ENCODE assay signal across 2 cellular contexts in the genomic region with DNA sequence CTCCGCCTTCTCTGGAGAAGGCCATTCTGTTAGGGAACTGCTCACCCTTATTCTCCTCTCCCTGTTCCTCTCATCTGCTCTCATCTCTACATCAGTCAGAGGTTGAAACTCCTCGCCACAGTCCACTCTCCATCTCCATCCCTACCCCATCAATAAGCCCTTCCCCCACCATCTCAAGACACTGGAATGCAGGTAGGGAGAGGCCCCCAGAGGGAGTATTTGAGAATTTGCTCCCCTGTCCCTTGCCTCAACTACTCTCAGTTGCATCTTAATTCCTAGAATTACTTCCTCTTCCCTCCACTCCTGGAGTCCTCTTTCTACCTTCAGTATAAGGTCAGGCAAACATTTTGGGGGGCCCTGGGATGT.
TF ChIP-seq lines count a peak whose summit lies in the region.

No MANE protein-coding gene starts in this region.

TF ChIP-seq in GM23338, 12 proteins besides CTCF, POLR2A, EP300 and RAD21:
- TF ChIP-seq EZH2 (IDR thresholded peaks at IDR 0.05; ENCODE audit: low read depth, unreplicated experiment) (no peak), POLR2AphosphoS5 (IDR thresholded peaks at IDR 0.05; ENCODE audit: low read depth) (no peak)

TF ChIP-seq in H1, 55 proteins besides CTCF, POLR2A, EP300 and RAD21:
- TF ChIP-seq BACH1 (IDR thresholded peaks at IDR 0.05; ENCODE audit: low read length) (no peak), SP1 (IDR thresholded peaks at IDR 0.05; ENCODE audit: low read depth, low read length) (peak; percentile 40; the same call in 1 of the 2 replicates), CHD2 (IDR thresholded peaks at IDR 0.05; ENCODE audit: low read length) (no peak), CBX8 (IDR thresholded peaks at IDR 0.05; ENCODE audit: borderline replicate concordance, low read depth, low read length) (no peak), SIX5 (IDR thresholded peaks at IDR 0.05; ENCODE audit: low read depth, low read length) (no peak), YY1 (IDR thresholded peaks at IDR 0.05; ENCODE audit: low read depth, low read length) (0 out of 2 replicates have a peak, but pooled peaks have one; percentile 17), ASH2L (IDR thresholded peaks at IDR 0.05; ENCODE audit: low read length) (peak; percentile 1), KDM5A (IDR thresholded peaks at IDR 0.05; ENCODE audit: low read length) (no peak), TEAD4 (IDR thresholded peaks at IDR 0.05; ENCODE audit: low read depth, low read length) (peak; percentile 72), RFX5 (IDR thresholded peaks at IDR 0.05; ENCODE audit: borderline replicate concordance, low read depth, low read length) (no peak), SAP30 (IDR thresholded peaks at IDR 0.05; ENCODE audit: insufficient read depth, insufficient replicate concordance, low read length) (no peak), BCL11A (IDR thresholded peaks at IDR 0.05; ENCODE audit: low read depth in 2 of 2, low read length in 2 of 2) (no peak)
- TF ChIP-seq, protein P1, sequence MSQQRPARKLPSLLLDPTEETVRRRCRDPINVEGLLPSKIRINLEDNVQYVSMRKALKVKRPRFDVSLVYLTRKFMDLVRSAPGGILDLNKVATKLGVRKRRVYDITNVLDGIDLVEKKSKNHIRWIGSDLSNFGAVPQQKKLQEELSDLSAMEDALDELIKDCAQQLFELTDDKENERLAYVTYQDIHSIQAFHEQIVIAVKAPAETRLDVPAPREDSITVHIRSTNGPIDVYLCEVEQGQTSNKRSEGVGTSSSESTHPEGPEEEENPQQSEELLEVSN (IDR thresholded peaks at IDR 0.05) = no peak
